ENCODE assay signal across 9 cellular contexts in genomic region chr12:27733052-27733656, GRCh38. TPM values are rescaled to one million over a fixed set of nuclear protein-coding genes. Genes with fewer than 3 reads are reported as not detected.
DNase-seq lines count a peak whose midpoint lies in the region; ATAC-seq, FAIRE-seq and TF ChIP-seq lines count a peak whose summit lies in the region.
"Had no signal": no experiment of that assay in that cellular context is flagged by ENCODE, and none has a peak within 500 bp of the region (broad histone marks: within the 10 kb centered on the region; RNA-seq: fewer than 3 reads in every experiment).

No MANE protein-coding gene starts in this region.

- H3K9me3 Mint-ChIP-seq in endothelial cell (ENCODE audit: unreplicated experiment) (no peaks in the 10 kb centered on the region), neural crest cell (no peaks in the 10 kb centered on the region)
- H3K9me3 Mint-ChIP-seq: T-cell had no signal

- H3K4me3 Mint-ChIP-seq in endothelial cell (ENCODE audit: unreplicated experiment) (no peak overlapping the region), neural crest cell (no peak overlapping the region)
- H3K4me3 Mint-ChIP-seq: T-cell had no signal

- ATAC-seq in GM19395 (IDR thresholded peaks at IDR 0.05; ENCODE audit: unreplicated experiment) (peak; percentile 67), HG03097 (IDR thresholded peaks at IDR 0.05; ENCODE audit: low FRiP score, unreplicated experiment) (no peak)
- ATAC-seq: T-cell had no signal

- FAIRE-seq in TTC549 (lab: Jason Lieb, UNC) = peak; percentile 60

- TF ChIP-seq CTCF in endothelial cell (IDR thresholded peaks at IDR 0.05; ENCODE audit: unreplicated experiment) (peak; percentile 58), neural crest cell (conservative IDR thresholded peaks at IDR 0.05) (peak; percentile 98)

- no peaks in the 10 kb centered on the region for H3K4me1 Mint-ChIP-seq in endothelial cell (ENCODE audit: unreplicated experiment)
- no peaks in the 10 kb centered on the region for H3K4me1 Mint-ChIP-seq in neural crest cell

- no peak overlapping the region for H3K27ac Mint-ChIP-seq in endothelial cell (ENCODE audit: unreplicated experiment)
- H3K27ac Mint-ChIP-seq in neural crest cell (ENCODE audit: unreplicated experiment) = no peak overlapping the region
- H3K27ac Mint-ChIP-seq: T-cell had no signal

- H3K36me3 Mint-ChIP-seq in endothelial cell (ENCODE audit: low read depth, unreplicated experiment) = peaks cover 6% of the 10 kb centered on the region
- H3K36me3 Mint-ChIP-seq in neural crest cell (ENCODE audit: low read depth) = no peaks in the 10 kb centered on the region

- H3K27me3 Mint-ChIP-seq in endothelial cell (ENCODE audit: unreplicated experiment) = no peaks in the 10 kb centered on the region
- no peaks in the 10 kb centered on the region for H3K27me3 Mint-ChIP-seq in neural crest cell (ENCODE audit: low read depth)
- H3K27me3 Mint-ChIP-seq: T-cell had no signal

- peak; percentile 7 for DNase-seq in COLO668 (lab: John Stamatoyannopoulos, UW; ENCODE audit: unreplicated experiment)
- peak; percentile 66 for DNase-seq in LoVo (ENCODE audit: low spot score)
- no peak for DNase-seq in endothelial cell (ENCODE audit: low spot score)
- no peak for DNase-seq in neural crest cell (ENCODE audit: low read depth, low spot score)
- no peak for DNase-seq in epidermal melanocyte (ENCODE audit: insufficient read length, low spot score)

RNA-seq across cellular contexts. Expression of gene MRPS35, which starts 22.5 kb away (rescaled TPM):
- total RNA-seq in endothelial cell (ENCODE audit: unreplicated experiment) = 30.0 TPM
- total RNA-seq in neural crest cell = 35.4 and 36.7 TPM in 2 replicates

RNA-seq across cellular contexts. Expression of gene REP15, which starts 36.9 kb away (rescaled TPM):
- total RNA-seq in endothelial cell (ENCODE audit: unreplicated experiment) = 4.0 TPM
- 1.3 and 1.5 TPM in 2 replicates for total RNA-seq in neural crest cell

RNA-seq across cellular contexts. Expression of gene KLHL42, which starts 46.9 kb away (rescaled TPM):
- 27.3 TPM for total RNA-seq in endothelial cell (ENCODE audit: unreplicated experiment)
- 36.4 and 38.5 TPM in 2 replicates for total RNA-seq in neural crest cell

RNA-seq across cellular contexts. Expression of gene MANSC4, which starts 46.9 kb away (rescaled TPM):
- total RNA-seq in endothelial cell (ENCODE audit: unreplicated experiment) (not detected), neural crest cell (not detected in 2 replicates)
- total RNA-seq: T-cell had no signal

Comparison
In these comparisons a context has a peak if more than half of its experiments do, and no peak if none do; other contexts are left out.
1. DNase-seq: peak in COLO668 (single experiment) and LoVo (single experiment); none in endothelial cell (single experiment), neural crest cell (single experiment) and epidermal melanocyte (single experiment).